Comparison of ENCODE assay signal across 8 cellular contexts in the genomic region with DNA sequence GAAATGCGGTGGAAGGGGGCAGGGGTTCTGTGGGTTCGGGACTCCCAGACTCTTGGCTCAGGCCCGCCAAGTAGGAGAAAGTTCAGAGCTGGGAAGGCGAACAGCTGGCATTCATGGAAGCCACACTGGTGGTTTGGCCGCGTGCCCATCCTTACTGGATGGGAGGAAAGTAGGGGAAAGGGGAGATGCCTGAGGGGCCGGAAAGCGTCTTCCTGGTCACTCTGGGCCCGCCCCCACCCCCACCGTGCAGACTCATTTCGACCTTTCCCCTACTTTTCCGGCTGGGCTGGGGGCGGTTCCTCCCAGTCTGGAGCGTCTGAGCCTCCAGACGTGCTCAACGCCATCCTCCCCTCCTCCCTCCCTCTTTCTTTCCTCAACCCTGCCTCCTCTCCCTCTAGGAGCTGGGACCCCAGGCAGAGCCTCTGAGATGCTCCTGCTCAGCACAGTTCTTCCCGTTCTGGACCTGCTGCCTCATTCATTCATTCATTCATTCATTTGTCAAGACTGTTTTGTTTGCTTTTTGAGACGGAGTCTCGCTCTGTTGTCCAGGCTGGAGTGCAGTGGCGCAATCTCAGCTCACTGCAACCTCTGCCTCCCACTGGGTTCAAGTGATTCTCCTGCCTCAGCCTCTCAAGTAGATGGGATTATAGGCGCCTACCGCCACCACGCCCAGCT. TPM values are rescaled to one million over a fixed set of nuclear protein-coding genes. Genes with fewer than 3 reads are reported as not detected.
DNase-seq lines count a peak whose midpoint lies in the region; ATAC-seq and TF ChIP-seq lines count a peak whose summit lies in the region.

No MANE protein-coding gene starts in this region.

- H3K36me3 ChIP-seq in mesodermal cell (ENCODE audit: control insufficient read depth, insufficient read depth, low read length), result peaks cover 6% of the 10 kb centered on the region

- 28 to 32% methylated on average over 11 to 20 of the region's 23 CpGs for WGBS in mesodermal cell (ENCODE audit: insufficient coverage in 2 of 2), 2 experiments

- DNase-seq in GOT3 (lab: John Stamatoyannopoulos, UW) (peak; percentile 75), RKO (ENCODE audit: low spot score) (peak; percentile 47), epithelial cell of esophagus (ENCODE audit: low read depth) (peak; percentile 95), NCI-H128 (lab: John Stamatoyannopoulos, UW; ENCODE audit: unreplicated experiment) (no peak), cortex of kidney (lab: John Stamatoyannopoulos, UW) (no peak)
- DNase-seq in activated CD4-positive, alpha-beta T cell treated with anti-CD3 and anti-CD28 coated beads, Interleukin-2, amount 50 U/mL, for 48 hours, result no peak

- peaks cover 32% of the 10 kb centered on the region for H3K4me1 ChIP-seq in mesodermal cell (ENCODE audit: control insufficient read depth, insufficient read depth, low read length, poor library complexity, severe bottlenecking)

- no peak for TF ChIP-seq CTCF in epithelial cell of esophagus (IDR thresholded peaks at IDR 0.05; ENCODE audit: insufficient read depth, low read depth, low read length, missing control alignments)

- H3K27ac ChIP-seq in mesodermal cell (ENCODE audit: low read depth, low read length, severe bottlenecking), result peak overlapping the region; percentile 87

- no peaks in the 10 kb centered on the region for H3K9me3 ChIP-seq in mesodermal cell (ENCODE audit: control insufficient read depth, low read length)

- ATAC-seq in HG02973 (IDR thresholded peaks at IDR 0.05; ENCODE audit: unreplicated experiment), result no peak

- H3K4me3 ChIP-seq in epithelial cell of esophagus (ENCODE audit: low read length), result no peak overlapping the region
- no peak overlapping the region for H3K4me3 ChIP-seq in mesodermal cell (ENCODE audit: extremely low read depth, insufficient read depth, low read length, poor library complexity, severe bottlenecking)

RNA-seq across cellular contexts. Expression of gene ANGPTL4, which starts 3.5 kb away (rescaled TPM):
- 10.0 TPM for polyA plus RNA-seq in mesodermal cell (2013, experiment 1 of 2)
- polyA plus RNA-seq in mesodermal cell (2013, experiment 2 of 2), result 7.6 TPM

RNA-seq across cellular contexts. Expression of gene RAB11B, which starts 22.7 kb away (rescaled TPM):
- 111 TPM for polyA plus RNA-seq in mesodermal cell (2013, experiment 1 of 2)
- 95.1 TPM for polyA plus RNA-seq in mesodermal cell (2013, experiment 2 of 2)

RNA-seq across cellular contexts. Expression of gene KANK3, which starts 24.4 kb away (rescaled TPM):
- 7.2 TPM for polyA plus RNA-seq in mesodermal cell (2013, experiment 1 of 2)
- polyA plus RNA-seq in mesodermal cell (2013, experiment 2 of 2), result 4.9 TPM

RNA-seq across cellular contexts. Expression of gene MARCHF2, which starts 45.6 kb away (rescaled TPM):
- 26.4 TPM for polyA plus RNA-seq in mesodermal cell (2013, experiment 1 of 2)
- polyA plus RNA-seq in mesodermal cell (2013, experiment 2 of 2), result 20.7 TPM

RNA-seq across cellular contexts. Expression of gene RPS28, which starts 46.2 kb away (rescaled TPM):
- polyA plus RNA-seq in mesodermal cell (2013, experiment 1 of 2), result 1,106 TPM
- polyA plus RNA-seq in mesodermal cell (2013, experiment 2 of 2), result 958 TPM

Comparison
In these comparisons a context has a peak if more than half of its experiments do, and no peak if none do; other contexts are left out.
1. DNase-seq: peak in GOT3 (single experiment), RKO (single experiment) and epithelial cell of esophagus (single experiment); none in NCI-H128 (single experiment), activated CD4-positive, alpha-beta T cell treated with anti-CD3 and anti-CD28 coated beads, Interleukin-2, amount 50 U/mL, for 48 hours (0 of 2) and cortex of kidney (single experiment).